Comparison of ENCODE assay signal across 12 cellular contexts in genomic region chr6:14720411-14721102, GRCh38.
DNase-seq lines count a peak whose midpoint lies in the region; ATAC-seq and TF ChIP-seq lines count a peak whose summit lies in the region.
"Had no signal": no experiment of that assay in that cellular context is flagged by ENCODE, and none has a peak within 500 bp of the region (broad histone marks: within the 10 kb centered on the region; RNA-seq: fewer than 3 reads in every experiment).

No MANE protein-coding gene starts in this region.

- TF ChIP-seq POLR2A in upper lobe of left lung (IDR thresholded peaks at IDR 0.05): peak in 1 of 4 donors; percentile 13

- H3K4me3 ChIP-seq in heart right ventricle (no peak overlapping the region), mesodermal cell (ENCODE audit: extremely low read depth, insufficient read depth, low read length, poor library complexity, severe bottlenecking) (no peak overlapping the region), upper lobe of left lung (no peak overlapping the region)

- H3K27ac Mint-ChIP-seq in activated CD4-positive, alpha-beta memory T cell treated with anti-CD3 and anti-CD28 coated beads for 36 hours: peak overlapping the region; percentile 71
- H3K27ac Mint-ChIP-seq: activated CD4-positive, alpha-beta T cell treated with anti-CD3 and anti-CD28 coated beads, Interleukin-2, amount 10 ng/mL, durations not matched to agents 7 days and 5 days had no signal

- CTCF ChIA-PET in activated CD4-positive, alpha-beta memory T cell treated with anti-CD3 and anti-CD28 coated beads for 36 hours (lab: Charles Lee): interaction anchor here (1.0 kb wide), 1 partner anchor 9 kb away, joined by 3 read pairs; no protein-coding TSS in a partner anchor

- H3K9me3 Mint-ChIP-seq in activated CD4-positive, alpha-beta memory T cell treated with anti-CD3 and anti-CD28 coated beads for 36 hours: no peaks in the 10 kb centered on the region

- no peak overlapping the region for H3K4me3 Mint-ChIP-seq in activated CD4-positive, alpha-beta memory T cell treated with anti-CD3 and anti-CD28 coated beads for 36 hours
- H3K4me3 Mint-ChIP-seq: activated CD4-positive, alpha-beta T cell treated with anti-CD3 and anti-CD28 coated beads, Interleukin-2, amount 10 ng/mL, durations not matched to agents 7 days and 5 days had no signal

- ATAC-seq in left cardiac atrium (peak; percentile 12 to 39), heart right ventricle (no peak), upper lobe of left lung (ENCODE audit: low FRiP score in 2 of 2) (no peak), GM21737 (IDR thresholded peaks at IDR 0.05; ENCODE audit: unreplicated experiment) (no peak)

- H3K9me3 ChIP-seq in heart right ventricle (no peaks in the 10 kb centered on the region), mesodermal cell (ENCODE audit: control insufficient read depth, low read length) (no peaks in the 10 kb centered on the region), upper lobe of left lung (no peaks in the 10 kb centered on the region)

- DNase-seq in left cardiac atrium (no peak), heart right ventricle (no peak), upper lobe of left lung (no peak), NCI-H1092 (lab: John Stamatoyannopoulos, UW) (no peak)
- no peak for DNase-seq in activated CD4-positive, alpha-beta memory T cell treated with anti-CD3 and anti-CD28 coated beads for 36 hours
- no peak for DNase-seq in effector CD8-positive, alpha-beta T cell (lab: John Stamatoyannopoulos, UW)
- DNase-seq: activated CD4-positive, alpha-beta T cell treated with anti-CD3 and anti-CD28 coated beads, Interleukin-2, amount 10 ng/mL, durations not matched to agents 7 days and 5 days; activated naive CD4-positive, alpha-beta T cell treated with Interleukin-2 at 50 U/mL for 16 hours; kidney; occipital lobe had no signal

- no peaks in the 10 kb centered on the region for H3K36me3 ChIP-seq in heart right ventricle
- H3K36me3 ChIP-seq in mesodermal cell (ENCODE audit: control insufficient read depth, insufficient read depth, low read length): no peaks in the 10 kb centered on the region
- no peaks in the 10 kb centered on the region for H3K36me3 ChIP-seq in upper lobe of left lung

- H3K27me3 Mint-ChIP-seq in activated CD4-positive, alpha-beta memory T cell treated with anti-CD3 and anti-CD28 coated beads for 36 hours: no peaks in the 10 kb centered on the region
- H3K27me3 Mint-ChIP-seq: activated CD4-positive, alpha-beta T cell treated with anti-CD3 and anti-CD28 coated beads, Interleukin-2, amount 10 ng/mL, durations not matched to agents 7 days and 5 days had no signal

- WGBS in heart right ventricle, 2 donors: 50 to 51% methylated on average over 1 of the region's 1 CpG
- WGBS in mesodermal cell (ENCODE audit: insufficient coverage in 2 of 2), 2 experiments: no CpG with 5 or more reads among the region's 1 CpG
- WGBS in upper lobe of left lung, 2 donors: 55 to 58% methylated on average over 1 of the region's 1 CpG

- TF ChIP-seq EP300 in upper lobe of left lung (IDR thresholded peaks at IDR 0.05): no peak

- TF ChIP-seq CTCF in heart right ventricle (IDR thresholded peaks at IDR 0.05) (no peak), upper lobe of left lung (IDR thresholded peaks at IDR 0.05) (no peak)

- H3K27me3 ChIP-seq in heart right ventricle: no peaks in the 10 kb centered on the region
- H3K27me3 ChIP-seq in upper lobe of left lung: no peaks in the 10 kb centered on the region

- POLR2A ChIA-PET in activated CD4-positive, alpha-beta memory T cell treated with anti-CD3 and anti-CD28 coated beads for 36 hours (lab: Charles Lee): interaction anchor here (0.9 to 11.5 kb wide), 3 partner anchors 10 to 14 kb away, joined by 3 to 125 read pairs (median 4); no protein-coding TSS in a partner anchor

- peaks cover 68% of the 10 kb centered on the region for H3K4me1 Mint-ChIP-seq in activated CD4-positive, alpha-beta memory T cell treated with anti-CD3 and anti-CD28 coated beads for 36 hours (ENCODE audit: low read depth)

- H3K27ac ChIP-seq in heart right ventricle: peak overlapping the region in 3 of 10 donors; percentile 22 to 79 (median 42)
- H3K27ac ChIP-seq in mesodermal cell (ENCODE audit: low read depth, low read length, severe bottlenecking): peak overlapping the region; percentile 77
- peak overlapping the region; percentile 31 to 78 (median 48) for H3K27ac ChIP-seq in upper lobe of left lung

- peaks cover 0 to 57% (median 28%) of the 10 kb centered on the region in 9 donors for H3K4me1 ChIP-seq in heart right ventricle
- peaks cover 4% of the 10 kb centered on the region for H3K4me1 ChIP-seq in mesodermal cell (ENCODE audit: control insufficient read depth, insufficient read depth, low read length, poor library complexity, severe bottlenecking)
- H3K4me1 ChIP-seq in upper lobe of left lung: peaks cover 11 to 16% (median 11%) of the 10 kb centered on the region in 4 donors

- peaks cover 4% of the 10 kb centered on the region for H3K36me3 Mint-ChIP-seq in activated CD4-positive, alpha-beta memory T cell treated with anti-CD3 and anti-CD28 coated beads for 36 hours

- intact Hi-C loops in left cardiac atrium (cut with DNase I): no loop called here
- intact Hi-C loops in heart right ventricle (cut with DNase I): no loop called here
- intact Hi-C loops in activated CD4-positive, alpha-beta memory T cell treated with anti-CD3 and anti-CD28 coated beads for 36 hours (cut with micrococcal nuclease): loop anchor here (1.0 kb wide), 1 partner anchor 12 kb away; no protein-coding TSS in a partner anchor

Comparison
In these comparisons a context has a peak if more than half of its experiments do, and no peak if none do; other contexts are left out.
1. ATAC-seq: peak in left cardiac atrium (2 of 2); none in heart right ventricle (0 of 8), upper lobe of left lung (0 of 2) and GM21737 (single experiment).